ENCODE assay signal across 2 cellular contexts in the genomic region with DNA sequence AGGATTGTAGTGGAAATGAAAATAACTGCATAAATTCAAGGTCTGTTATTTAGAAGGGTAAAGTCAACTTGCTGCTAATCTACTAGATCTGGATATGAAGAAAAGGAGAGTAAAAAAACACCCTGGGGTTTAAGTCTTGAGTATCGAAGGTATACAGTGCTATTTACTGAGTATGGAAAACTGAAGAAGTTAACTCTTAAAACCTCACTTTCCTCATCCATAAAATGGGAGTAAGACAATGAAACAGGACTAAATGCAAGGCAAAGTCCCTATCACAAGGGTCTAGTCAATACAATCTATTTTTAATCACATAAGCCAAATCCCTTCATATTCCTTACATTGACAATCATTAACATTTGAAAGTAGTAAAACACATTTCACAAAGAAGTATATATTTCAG.
TF ChIP-seq lines count a peak whose summit lies in the region.

No MANE protein-coding gene starts in this region.

TF ChIP-seq in IMR-90, 13 proteins besides CTCF, POLR2A, EP300 and RAD21 (continued from another document):
- TF ChIP-seq CHD1 (IDR thresholded peaks at IDR 0.05; ENCODE audit: low read depth, low read length) (no peak), FOS (IDR thresholded peaks at IDR 0.05; ENCODE audit: low read depth, low read length) (no peak), USF2 (IDR thresholded peaks at IDR 0.05; ENCODE audit: low read depth, low read length) (no peak), NFE2L2 (IDR thresholded peaks at IDR 0.05; ENCODE audit: low read depth, low read length) (no peak), MAFK (IDR thresholded peaks at IDR 0.05; ENCODE audit: low read depth, low read length) (no peak), ELK1 (IDR thresholded peaks at IDR 0.05; ENCODE audit: borderline replicate concordance, low read depth, low read length) (no peak), MXI1 (IDR thresholded peaks at IDR 0.05; ENCODE audit: borderline replicate concordance, low read depth, low read length) (no peak), CEBPB (IDR thresholded peaks at IDR 0.05; ENCODE audit: low read depth, low read length) (no peak), BHLHE40 (IDR thresholded peaks at IDR 0.05; ENCODE audit: low read depth, low read length) (no peak)
TF ChIP-seq in IMR-90: peak in this region for 0.

TF ChIP-seq in HEK293T, 16 proteins besides CTCF, POLR2A, EP300 and RAD21 (continued from another document):
- TF ChIP-seq TARDBP (IDR thresholded peaks at IDR 0.05) (no peak), NFRKB (IDR thresholded peaks at IDR 0.05) (no peak), SP1 (IDR thresholded peaks at IDR 0.05) (no peak), LEF1 (IDR thresholded peaks at IDR 0.05; ENCODE audit: borderline replicate concordance) (no peak), ARNT (IDR thresholded peaks at IDR 0.05) (no peak), FOXA1 (IDR thresholded peaks at IDR 0.05) (no peak)
TF ChIP-seq in HEK293T: peak in this region for 0.
